ENCODE assay signal across 24 cellular contexts in the genomic region with DNA sequence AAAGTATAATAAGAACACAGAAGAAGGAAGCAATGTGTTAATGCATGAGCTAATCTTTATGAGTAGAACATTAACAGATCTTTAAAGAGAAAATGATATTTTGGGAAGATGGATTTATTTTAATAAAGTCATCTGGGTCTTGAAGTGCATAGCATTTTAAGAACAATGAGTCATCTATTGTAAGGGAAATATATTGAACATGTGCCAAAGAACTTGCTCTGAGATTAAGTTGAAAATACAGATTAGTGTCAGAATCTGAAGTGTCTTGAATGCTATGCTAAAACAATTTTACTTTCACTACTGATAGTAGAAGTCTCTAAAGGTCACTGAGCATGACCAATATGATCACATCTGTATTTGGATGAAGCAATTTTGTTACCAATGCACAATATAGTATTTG.
"Had no signal": no experiment of that assay in that cellular context is flagged by ENCODE, and none has a peak within 500 bp of the region (broad histone marks: within the 10 kb centered on the region; RNA-seq: fewer than 3 reads in every experiment).

No MANE protein-coding gene starts in this region.

- FAIRE-seq: HTR-8/SVneo, K562 had no signal

- H3K4me1 Mint-ChIP-seq: IgD-negative memory B cell had no signal

- H3K9me3 ChIP-seq: Peyer's patch, SJCRH30 had no signal

- H3K4me1 ChIP-seq: Peyer's patch, SJCRH30 had no signal

- ATAC-seq: K562, Right ventricle myocardium inferior, SK-N-SH treated with all-trans-retinoic acid at 6 μM for 48 hours had no signal

- H3K27me3 ChIP-seq: Peyer's patch had no signal

- H3K36me3 ChIP-seq: Peyer's patch, SJCRH30 had no signal

- H3K4me3 Mint-ChIP-seq: IgD-negative memory B cell had no signal

- H3K27ac Mint-ChIP-seq: IgD-negative memory B cell had no signal

- H3K27me3 Mint-ChIP-seq: IgD-negative memory B cell had no signal

- DNase-seq: Kasumi-1, MV-4-11, NCI-H1048, NCI-H1105, NCI-H1417, NCI-H1436 treated with DMSO at 0.1 percent for 48 hours, NCI-H1694, NCI-H187 treated with DMSO at 0.1 percent for 48 hours, NCI-H2029 treated with DMSO at 0.1 percent for 48 hours, NCI-H2171, NCI-H226, NCI-H510A, NCI-H524 treated with DMSO at 0.1 percent for 48 hours, NCI-H69, NCI-H774, PC-9, Peyer's patch, SHP77 treated with DMSO at 0.1 percent for 48 hours, SJCRH30 had no signal

- H3K4me3 ChIP-seq: K562, PC-9, Peyer's patch, SJCRH30 had no signal

- H3K36me3 Mint-ChIP-seq: IgD-negative memory B cell had no signal
